Comparison of ENCODE assay signal across 20 cellular contexts in genomic region chr2:6554403-6554802, GRCh38.
DNase-seq lines count a peak whose midpoint lies in the region; ATAC-seq and TF ChIP-seq lines count a peak whose summit lies in the region.
"Had no signal": no experiment of that assay in that cellular context is flagged by ENCODE, and none has a peak within 500 bp of the region (broad histone marks: within the 10 kb centered on the region; RNA-seq: fewer than 3 reads in every experiment).

No MANE protein-coding gene starts in this region.

- WGBS in gastroesophageal sphincter (ENCODE audit: low coverage in 1 of 2), 2 donors: 44 to 63% methylated on average over 8 of the region's 8 CpGs

- H3K4me3 ChIP-seq in BE2C (ENCODE audit: low read depth, low read length) (no peak overlapping the region; the same call in 1 of the 2 replicates), gastroesophageal sphincter (no peak overlapping the region)
- H3K4me3 ChIP-seq: Peyer's patch, SK-N-MC had no signal

- H3K36me3 Mint-ChIP-seq in activated T-helper 17 cell treated with anti-CD3 and anti-CD28 coated beads, Interleukin-2, amount 50 U/mL, for 72 hours (ENCODE audit: low read depth): no peaks in the 10 kb centered on the region
- H3K36me3 Mint-ChIP-seq: T-cell had no signal

- H3K27me3 ChIP-seq in BE2C (no peaks in the 10 kb centered on the region), gastroesophageal sphincter (no peaks in the 10 kb centered on the region)
- H3K27me3 ChIP-seq: Peyer's patch had no signal

- no peak for ATAC-seq in activated T-helper 17 cell treated with anti-CD3 and anti-CD28 coated beads, Interleukin-2, amount 50 U/mL, for 72 hours (replicated peaks)
- no peak for ATAC-seq in gastroesophageal sphincter
- ATAC-seq: Right ventricle myocardium inferior, T-cell had no signal

- TF ChIP-seq EP300 in gastroesophageal sphincter (IDR thresholded peaks at IDR 0.05): no peak

- intact Hi-C loops in head of caudate nucleus (cut with DNase I): no loop called here

- TF ChIP-seq POLR2A in gastroesophageal sphincter (IDR thresholded peaks at IDR 0.05): no peak

- no peak overlapping the region for H3K4me3 Mint-ChIP-seq in activated T-helper 17 cell treated with anti-CD3 and anti-CD28 coated beads, Interleukin-2, amount 50 U/mL, for 72 hours
- H3K4me3 Mint-ChIP-seq: H9, T-cell had no signal

- H3K36me3 ChIP-seq in BE2C: no peaks in the 10 kb centered on the region
- H3K36me3 ChIP-seq in gastroesophageal sphincter: no peaks in the 10 kb centered on the region
- H3K36me3 ChIP-seq: Peyer's patch had no signal

- no peak overlapping the region for H3K27ac ChIP-seq in gastroesophageal sphincter
- H3K27ac ChIP-seq: Peyer's patch, SK-N-MC had no signal

- H3K9me3 ChIP-seq in BE2C (no peaks in the 10 kb centered on the region), gastroesophageal sphincter (no peaks in the 10 kb centered on the region)
- H3K9me3 ChIP-seq: Peyer's patch had no signal

- H3K9me3 Mint-ChIP-seq in activated T-helper 17 cell treated with anti-CD3 and anti-CD28 coated beads, Interleukin-2, amount 50 U/mL, for 72 hours: peaks cover 7% of the 10 kb centered on the region

- H3K4me1 Mint-ChIP-seq in activated T-helper 17 cell treated with anti-CD3 and anti-CD28 coated beads, Interleukin-2, amount 50 U/mL, for 72 hours: no peaks in the 10 kb centered on the region
- H3K4me1 Mint-ChIP-seq: T-cell had no signal

- peaks cover 8% of the 10 kb centered on the region for H3K4me1 ChIP-seq in BE2C
- H3K4me1 ChIP-seq in gastroesophageal sphincter: no peaks in the 10 kb centered on the region
- H3K4me1 ChIP-seq: Peyer's patch had no signal

- TF ChIP-seq CTCF in BE2C (IDR thresholded peaks at IDR 0.05; ENCODE audit: low read depth, low read length) (no peak), gastroesophageal sphincter (IDR thresholded peaks at IDR 0.05) (no peak)

- peak; percentile 28 for DNase-seq in BE2C
- peak; percentile 93 for DNase-seq in DMS79 treated with DMSO at 0.1 percent for 48 hours (lab: John Stamatoyannopoulos, UW)
- DNase-seq in NCI-H2107 treated with DMSO at 0.1 percent for 48 hours (lab: John Stamatoyannopoulos, UW; ENCODE audit: unreplicated experiment): peak; percentile 28
- DNase-seq in head of caudate nucleus: peak in 25 of 42 donors; percentile 7 to 69 (median 33)
- DNase-seq in DMS153 treated with DMSO at 0.1 percent for 48 hours (lab: John Stamatoyannopoulos, UW; ENCODE audit: unreplicated experiment): no peak
- DNase-seq: ACHN, AML-193, COR-L47, H9, IMR-90, Kasumi-1, NCI-H146, NCI-H226, Peyer's patch, T-cell, T-helper 9 cell had no signal

- peaks cover 3% of the 10 kb centered on the region for H3K27me3 Mint-ChIP-seq in activated T-helper 17 cell treated with anti-CD3 and anti-CD28 coated beads, Interleukin-2, amount 50 U/mL, for 72 hours

- H3K27ac Mint-ChIP-seq in activated T-helper 17 cell treated with anti-CD3 and anti-CD28 coated beads, Interleukin-2, amount 50 U/mL, for 72 hours: no peak overlapping the region
- H3K27ac Mint-ChIP-seq: H9, T-cell had no signal
